Comparison of ENCODE assay signal across 24 cellular contexts in the genomic region with DNA sequence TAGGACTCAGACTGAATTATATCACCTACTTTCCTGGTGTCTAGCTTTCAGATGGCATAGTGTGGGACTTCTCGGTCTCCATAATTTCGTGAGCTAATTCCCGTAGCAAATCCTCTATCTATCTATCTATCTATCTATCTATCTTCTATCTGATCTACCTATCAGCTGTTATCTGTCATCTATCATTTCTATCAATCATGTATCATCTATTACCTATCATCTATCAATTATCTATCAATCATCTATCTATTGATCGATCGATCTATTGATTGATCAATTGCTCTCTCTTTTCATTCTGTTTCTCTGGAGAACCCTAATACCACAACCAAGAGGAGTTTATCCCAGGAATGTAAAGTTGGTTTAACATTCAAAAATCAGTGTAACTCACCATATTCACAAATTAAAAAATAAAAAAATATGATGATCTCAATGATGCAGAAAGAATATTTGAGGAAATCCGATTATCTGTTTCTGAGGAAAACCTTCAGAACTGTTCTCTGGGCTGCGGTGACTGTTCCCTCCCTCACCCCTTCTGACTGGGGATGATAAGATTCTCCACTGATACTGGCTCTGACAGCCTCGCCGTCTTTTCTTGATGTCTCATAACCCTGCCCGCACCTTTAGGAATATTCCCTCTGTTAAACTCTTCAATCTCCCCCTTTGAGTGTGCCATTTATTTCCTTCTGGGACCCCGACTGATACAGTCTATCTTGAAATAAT.
"Had no signal": no experiment of that assay in that cellular context is flagged by ENCODE, and none has a peak within 500 bp of the region (broad histone marks: within the 10 kb centered on the region; RNA-seq: fewer than 3 reads in every experiment).

No MANE protein-coding gene starts in this region.

- H3K36me3 ChIP-seq: colonic mucosa, esophagus squamous epithelium, gastrocnemius medialis, heart right ventricle, left lung, lower lobe of right lung had no signal

- DNase-seq: colonic mucosa; cortex of kidney; effector CD8-positive, alpha-beta T cell; endodermal cell; erythroblast; esophagus squamous epithelium; foreskin fibroblast; foreskin melanocyte; gastrocnemius medialis; glutamatergic neuron; head of caudate nucleus; heart right ventricle; hippocampal formation; left cardiac atrium; left ventricle myocardium superior; lower lobe of right lung; mesenchymal stem cell; mucosa of descending colon; naive B cell had no signal

- H3K27ac Mint-ChIP-seq: dendritic cell treated with granulocyte-macrophage colony-stimulating factor and Interleukin-4, amounts not matched to agents 40 ng/mL and 50 ng/mL, for 4 days; endodermal cell; mesothelial cell of epicardium; naive B cell had no signal

- H3K36me3 Mint-ChIP-seq: mesothelial cell of epicardium, naive B cell had no signal

- H3K9me3 Mint-ChIP-seq: dendritic cell treated with granulocyte-macrophage colony-stimulating factor and Interleukin-4, amounts not matched to agents 40 ng/mL and 50 ng/mL, for 4 days; endodermal cell; mesothelial cell of epicardium; naive B cell had no signal

- ATAC-seq: esophagus mucosa, gastrocnemius medialis, heart right ventricle, left cardiac atrium, left lung, left ventricle myocardium superior, lower lobe of right lung, mucosa of descending colon had no signal

- H3K4me1 ChIP-seq: colonic mucosa, gastrocnemius medialis, heart right ventricle, left lung, lower lobe of right lung had no signal

- H3K4me3 ChIP-seq: colonic mucosa, esophagus squamous epithelium, gastrocnemius medialis, heart right ventricle, left lung, lower lobe of right lung, mucosa of descending colon had no signal

- H3K27ac ChIP-seq: colonic mucosa, epithelial cell of prostate, esophagus squamous epithelium, gastrocnemius medialis, heart right ventricle, left lung, lower lobe of right lung had no signal

- H3K4me1 Mint-ChIP-seq: naive B cell had no signal

- H3K4me3 Mint-ChIP-seq: dendritic cell treated with granulocyte-macrophage colony-stimulating factor and Interleukin-4, amounts not matched to agents 40 ng/mL and 50 ng/mL, for 4 days; endodermal cell; mesothelial cell of epicardium had no signal

- H3K27me3 ChIP-seq: colonic mucosa, esophagus squamous epithelium, gastrocnemius medialis, left lung had no signal

- H3K9me3 ChIP-seq: colonic mucosa, esophagus squamous epithelium, gastrocnemius medialis, heart right ventricle, left lung, lower lobe of right lung, mucosa of descending colon had no signal

- H3K27me3 Mint-ChIP-seq: naive B cell had no signal
